In genomic region chr21:35732788-35733187, GRCh38 we compare ENCODE assay signal across 28 cellular contexts.
"Had no signal": no experiment of that assay in that cellular context is flagged by ENCODE, and none has a peak within 500 bp of the region (broad histone marks: within the 10 kb centered on the region; RNA-seq: fewer than 3 reads in every experiment).

No MANE protein-coding gene starts in this region.

- H3K27me3 ChIP-seq: ascending aorta, body of pancreas, MG63, Peyer's patch had no signal

- H3K9me3 ChIP-seq: ascending aorta, body of pancreas, MG63, Peyer's patch had no signal

- H3K36me3 ChIP-seq: ascending aorta, MG63, Peyer's patch had no signal

- H3K4me3 ChIP-seq: ascending aorta, body of pancreas, MG63, Peyer's patch had no signal

- H3K27ac ChIP-seq: ascending aorta, body of pancreas, KMS-11, Peyer's patch had no signal

- ATAC-seq: activated naive CD4-positive, alpha-beta T cell treated with anti-CD3 and anti-CD28 coated beads, Interleukin-2, amount 50 U/mL, for 72 hours; activated naive CD8-positive, alpha-beta T cell treated with anti-CD3 and anti-CD28 coated beads, Interleukin-2, amount 50 U/mL, for 24 hours; activated T-cell treated with anti-CD3 and anti-CD28 coated beads, Interleukin-2, amount 50 U/mL, for 4 hours; body of pancreas; T-helper 17 cell had no signal

- DNase-seq: activated B cell treated with CpG ODN at 0.5 μM for 24 hours; activated CD4-positive, alpha-beta T cell treated with anti-CD3 and anti-CD28 coated beads for 1 hour; activated CD4-positive, alpha-beta T cell treated with anti-CD3 and anti-CD28 coated beads, Interleukin-2, amount 10 ng/mL, durations not matched to agents 24 days and 14 days; activated CD4-positive, alpha-beta T cell treated with anti-CD3 and anti-CD28 coated beads, Interleukin-2, amount 50 U/mL, for 48 hours; activated effector memory CD4-positive, alpha-beta T cell treated with anti-CD3 and anti-CD28 coated beads, Interleukin-2, amount 50 U/mL, for 16 hours; activated naive CD4-positive, alpha-beta T cell treated with Interleukin-2 at 50 U/mL for 16 hours; activated naive CD8-positive, alpha-beta T cell treated with anti-CD3 and anti-CD28 coated beads, Interleukin-2, amount 50 U/mL, for 24 hours; activated T-cell treated with anti-CD3 and anti-CD28 coated beads, Interleukin-2, amount 50 U/mL, for 4 hours; amniotic stem cell; body of pancreas; MG63; MV-4-11; NCI-H1092 treated with DMSO at 0.1 percent for 48 hours; NCI-H1417 treated with DMSO at 0.1 percent for 48 hours; NCI-H1694; NCI-H2029 treated with DMSO at 0.1 percent for 48 hours; NCI-H345; NCI-H510A; NCI-H526 treated with DMSO at 0.1 percent for 48 hours; NCI-H82; OCI-M1; Peyer's patch; SHP77 treated with DMSO at 0.1 percent for 48 hours; T-helper 17 cell; T-helper 9 cell had no signal

- H3K4me1 ChIP-seq: Peyer's patch had no signal
